1 cellular context compared by ENCODE assay signal in the genomic region with DNA sequence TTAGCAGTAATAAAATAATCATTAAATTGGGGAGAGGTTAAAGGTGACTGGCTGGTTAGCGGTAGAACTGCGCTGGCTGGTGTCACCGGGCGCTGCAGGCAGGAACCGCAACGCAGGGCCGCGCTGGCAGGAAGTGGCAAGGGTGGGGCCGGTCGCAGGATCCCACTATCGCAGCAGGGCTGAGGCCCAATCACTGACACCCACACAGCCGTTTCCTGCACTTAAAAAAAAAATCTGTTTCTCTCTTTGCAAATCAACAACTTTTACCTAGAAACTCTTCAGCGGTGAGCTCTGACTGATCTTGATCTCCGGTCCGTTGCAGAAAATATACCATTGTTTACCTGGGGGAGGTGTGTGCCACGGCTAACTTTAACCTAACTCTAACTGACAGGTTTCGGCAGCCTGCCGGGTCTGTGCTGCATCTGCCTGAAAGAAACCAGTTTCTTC.
TF ChIP-seq lines count a peak whose summit lies in the region.

No MANE protein-coding gene starts in this region.

TF ChIP-seq in K562, 482 proteins besides CTCF, POLR2A, EP300 and RAD21 (continued from another document and continues in another):
- TF ChIP-seq, protein P1, sequence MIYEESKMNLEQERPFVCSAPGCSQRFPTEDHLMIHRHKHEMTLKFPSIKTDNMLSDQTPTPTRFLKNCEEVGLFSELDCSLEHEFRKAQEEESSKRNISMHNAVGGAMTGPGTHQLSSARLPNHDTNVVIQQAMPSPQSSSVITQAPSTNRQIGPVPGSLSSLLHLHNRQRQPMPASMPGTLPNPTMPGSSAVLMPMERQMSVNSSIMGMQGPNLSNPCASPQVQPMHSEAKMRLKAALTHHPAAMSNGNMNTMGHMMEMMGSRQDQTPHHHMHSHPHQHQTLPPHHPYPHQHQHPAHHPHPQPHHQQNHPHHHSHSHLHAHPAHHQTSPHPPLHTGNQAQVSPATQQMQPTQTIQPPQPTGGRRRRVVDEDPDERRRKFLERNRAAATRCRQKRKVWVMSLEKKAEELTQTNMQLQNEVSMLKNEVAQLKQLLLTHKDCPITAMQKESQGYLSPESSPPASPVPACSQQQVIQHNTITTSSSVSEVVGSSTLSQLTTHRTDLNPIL (CRISPR knock-in tag; IDR thresholded peaks at IDR 0.05), result no peak
- TF ChIP-seq, protein P2, sequence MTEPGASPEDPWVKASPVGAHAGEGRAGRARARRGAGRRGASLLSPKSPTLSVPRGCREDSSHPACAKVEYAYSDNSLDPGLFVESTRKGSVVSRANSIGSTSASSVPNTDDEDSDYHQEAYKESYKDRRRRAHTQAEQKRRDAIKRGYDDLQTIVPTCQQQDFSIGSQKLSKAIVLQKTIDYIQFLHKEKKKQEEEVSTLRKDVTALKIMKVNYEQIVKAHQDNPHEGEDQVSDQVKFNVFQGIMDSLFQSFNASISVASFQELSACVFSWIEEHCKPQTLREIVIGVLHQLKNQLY (CRISPR knock-in tag; conservative IDR thresholded peaks at IDR 0.05), result no peak
- TF ChIP-seq HCFC1 (IDR thresholded peaks at IDR 0.05; ENCODE audit: low read depth, low read length), result no peak
- TF ChIP-seq, protein P3, sequence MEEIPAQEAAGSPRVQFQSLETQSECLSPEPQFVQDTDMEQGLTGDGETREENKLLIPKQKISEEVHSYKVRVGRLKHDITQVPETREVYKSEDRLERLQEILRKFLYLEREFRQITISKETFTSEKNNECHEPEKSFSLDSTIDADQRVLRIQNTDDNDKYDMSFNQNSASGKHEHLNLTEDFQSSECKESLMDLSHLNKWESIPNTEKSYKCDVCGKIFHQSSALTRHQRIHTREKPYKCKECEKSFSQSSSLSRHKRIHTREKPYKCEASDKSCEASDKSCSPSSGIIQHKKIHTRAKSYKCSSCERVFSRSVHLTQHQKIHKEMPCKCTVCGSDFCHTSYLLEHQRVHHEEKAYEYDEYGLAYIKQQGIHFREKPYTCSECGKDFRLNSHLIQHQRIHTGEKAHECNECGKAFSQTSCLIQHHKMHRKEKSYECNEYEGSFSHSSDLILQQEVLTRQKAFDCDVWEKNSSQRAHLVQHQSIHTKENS (CRISPR knock-in tag; IDR thresholded peaks at IDR 0.05), result no peak
- TF ChIP-seq, protein P4, sequence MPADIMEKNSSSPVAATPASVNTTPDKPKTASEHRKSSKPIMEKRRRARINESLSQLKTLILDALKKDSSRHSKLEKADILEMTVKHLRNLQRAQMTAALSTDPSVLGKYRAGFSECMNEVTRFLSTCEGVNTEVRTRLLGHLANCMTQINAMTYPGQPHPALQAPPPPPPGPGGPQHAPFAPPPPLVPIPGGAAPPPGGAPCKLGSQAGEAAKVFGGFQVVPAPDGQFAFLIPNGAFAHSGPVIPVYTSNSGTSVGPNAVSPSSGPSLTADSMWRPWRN (IDR thresholded peaks at IDR 0.05; ENCODE audit: low read depth), result no peak
- no peak for TF ChIP-seq ZBED1 (IDR thresholded peaks at IDR 0.05)
- no peak for TF ChIP-seq ATF7 (IDR thresholded peaks at IDR 0.05)
- TF ChIP-seq ZNF583 (CRISPR knock-in tag; IDR thresholded peaks at IDR 0.05), result no peak
- TF ChIP-seq, protein P5, sequence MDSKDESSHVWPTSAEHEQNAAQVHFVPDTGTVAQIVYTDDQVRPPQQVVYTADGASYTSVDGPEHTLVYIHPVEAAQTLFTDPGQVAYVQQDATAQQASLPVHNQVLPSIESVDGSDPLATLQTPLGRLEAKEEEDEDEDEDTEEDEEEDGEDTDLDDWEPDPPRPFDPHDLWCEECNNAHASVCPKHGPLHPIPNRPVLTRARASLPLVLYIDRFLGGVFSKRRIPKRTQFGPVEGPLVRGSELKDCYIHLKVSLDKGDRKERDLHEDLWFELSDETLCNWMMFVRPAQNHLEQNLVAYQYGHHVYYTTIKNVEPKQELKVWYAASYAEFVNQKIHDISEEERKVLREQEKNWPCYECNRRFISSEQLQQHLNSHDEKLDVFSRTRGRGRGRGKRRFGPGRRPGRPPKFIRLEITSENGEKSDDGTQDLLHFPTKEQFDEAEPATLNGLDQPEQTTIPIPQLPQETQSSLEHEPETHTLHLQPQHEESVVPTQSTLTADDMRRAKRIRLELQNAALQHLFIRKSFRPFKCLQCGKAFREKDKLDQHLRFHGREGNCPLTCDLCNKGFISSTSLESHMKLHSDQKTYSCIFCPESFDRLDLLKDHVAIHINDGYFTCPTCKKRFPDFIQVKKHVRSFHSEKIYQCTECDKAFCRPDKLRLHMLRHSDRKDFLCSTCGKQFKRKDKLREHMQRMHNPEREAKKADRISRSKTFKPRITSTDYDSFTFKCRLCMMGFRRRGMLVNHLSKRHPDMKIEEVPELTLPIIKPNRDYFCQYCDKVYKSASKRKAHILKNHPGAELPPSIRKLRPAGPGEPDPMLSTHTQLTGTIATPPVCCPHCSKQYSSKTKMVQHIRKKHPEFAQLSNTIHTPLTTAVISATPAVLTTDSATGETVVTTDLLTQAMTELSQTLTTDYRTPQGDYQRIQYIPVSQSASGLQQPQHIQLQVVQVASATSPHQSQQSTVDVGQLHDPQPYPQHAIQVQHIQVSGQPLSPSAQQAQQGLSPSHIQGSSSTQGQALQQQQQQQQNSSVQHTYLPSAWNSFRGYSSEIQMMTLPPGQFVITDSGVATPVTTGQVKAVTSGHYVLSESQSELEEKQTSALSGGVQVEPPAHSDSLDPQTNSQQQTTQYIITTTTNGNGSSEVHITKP (IDR thresholded peaks at IDR 0.05; ENCODE audit: partially characterized antibody), result no peak
- TF ChIP-seq PHF20 (IDR thresholded peaks at IDR 0.05; ENCODE audit: partially characterized antibody), result peak; percentile 18
- TF ChIP-seq KAT2B (IDR thresholded peaks at IDR 0.05; ENCODE audit: low read depth, low read length), result no peak
- TF ChIP-seq, protein P6, sequence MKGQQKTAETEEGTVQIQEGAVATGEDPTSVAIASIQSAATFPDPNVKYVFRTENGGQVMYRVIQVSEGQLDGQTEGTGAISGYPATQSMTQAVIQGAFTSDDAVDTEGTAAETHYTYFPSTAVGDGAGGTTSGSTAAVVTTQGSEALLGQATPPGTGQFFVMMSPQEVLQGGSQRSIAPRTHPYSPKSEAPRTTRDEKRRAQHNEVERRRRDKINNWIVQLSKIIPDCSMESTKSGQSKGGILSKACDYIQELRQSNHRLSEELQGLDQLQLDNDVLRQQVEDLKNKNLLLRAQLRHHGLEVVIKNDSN (CRISPR knock-in tag; IDR thresholded peaks at IDR 0.05), result no peak
- no peak for TF ChIP-seq BRF1 (IDR thresholded peaks at IDR 0.05; ENCODE audit: borderline replicate concordance, extremely low read depth, insufficient read length)
- peak; percentile 58; the same call in 1 of the 2 replicates for TF ChIP-seq MBD2 (IDR thresholded peaks at IDR 0.05; ENCODE audit: borderline replicate concordance, low read depth)
- TF ChIP-seq, protein P7, sequence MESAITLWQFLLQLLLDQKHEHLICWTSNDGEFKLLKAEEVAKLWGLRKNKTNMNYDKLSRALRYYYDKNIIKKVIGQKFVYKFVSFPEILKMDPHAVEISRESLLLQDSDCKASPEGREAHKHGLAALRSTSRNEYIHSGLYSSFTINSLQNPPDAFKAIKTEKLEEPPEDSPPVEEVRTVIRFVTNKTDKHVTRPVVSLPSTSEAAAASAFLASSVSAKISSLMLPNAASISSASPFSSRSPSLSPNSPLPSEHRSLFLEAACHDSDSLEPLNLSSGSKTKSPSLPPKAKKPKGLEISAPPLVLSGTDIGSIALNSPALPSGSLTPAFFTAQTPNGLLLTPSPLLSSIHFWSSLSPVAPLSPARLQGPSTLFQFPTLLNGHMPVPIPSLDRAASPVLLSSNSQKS (CRISPR knock-in tag; IDR thresholded peaks at IDR 0.05), result no peak
- no peak for TF ChIP-seq HSF4 (CRISPR knock-in tag; IDR thresholded peaks at IDR 0.05; ENCODE audit: borderline replicate concordance)
- TF ChIP-seq, protein P8, sequence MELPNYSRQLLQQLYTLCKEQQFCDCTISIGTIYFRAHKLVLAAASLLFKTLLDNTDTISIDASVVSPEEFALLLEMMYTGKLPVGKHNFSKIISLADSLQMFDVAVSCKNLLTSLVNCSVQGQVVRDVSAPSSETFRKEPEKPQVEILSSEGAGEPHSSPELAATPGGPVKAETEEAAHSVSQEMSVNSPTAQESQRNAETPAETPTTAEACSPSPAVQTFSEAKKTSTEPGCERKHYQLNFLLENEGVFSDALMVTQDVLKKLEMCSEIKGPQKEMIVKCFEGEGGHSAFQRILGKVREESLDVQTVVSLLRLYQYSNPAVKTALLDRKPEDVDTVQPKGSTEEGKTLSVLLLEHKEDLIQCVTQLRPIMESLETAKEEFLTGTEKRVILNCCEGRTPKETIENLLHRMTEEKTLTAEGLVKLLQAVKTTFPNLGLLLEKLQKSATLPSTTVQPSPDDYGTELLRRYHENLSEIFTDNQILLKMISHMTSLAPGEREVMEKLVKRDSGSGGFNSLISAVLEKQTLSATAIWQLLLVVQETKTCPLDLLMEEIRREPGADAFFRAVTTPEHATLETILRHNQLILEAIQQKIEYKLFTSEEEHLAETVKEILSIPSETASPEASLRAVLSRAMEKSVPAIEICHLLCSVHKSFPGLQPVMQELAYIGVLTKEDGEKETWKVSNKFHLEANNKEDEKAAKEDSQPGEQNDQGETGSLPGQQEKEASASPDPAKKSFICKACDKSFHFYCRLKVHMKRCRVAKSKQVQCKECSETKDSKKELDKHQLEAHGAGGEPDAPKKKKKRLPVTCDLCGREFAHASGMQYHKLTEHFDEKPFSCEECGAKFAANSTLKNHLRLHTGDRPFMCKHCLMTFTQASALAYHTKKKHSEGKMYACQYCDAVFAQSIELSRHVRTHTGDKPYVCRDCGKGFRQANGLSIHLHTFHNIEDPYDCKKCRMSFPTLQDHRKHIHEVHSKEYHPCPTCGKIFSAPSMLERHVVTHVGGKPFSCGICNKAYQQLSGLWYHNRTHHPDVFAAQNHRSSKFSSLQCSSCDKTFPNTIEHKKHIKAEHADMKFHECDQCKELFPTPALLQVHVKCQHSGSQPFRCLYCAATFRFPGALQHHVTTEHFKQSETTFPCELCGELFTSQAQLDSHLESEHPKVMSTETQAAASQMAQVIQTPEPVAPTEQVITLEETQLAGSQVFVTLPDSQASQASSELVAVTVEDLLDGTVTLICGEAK (IDR thresholded peaks at IDR 0.05), result peak; percentile 47; the same call in 1 of the 2 replicates
- TF ChIP-seq, protein P8 (CRISPR knock-in tag; IDR thresholded peaks at IDR 0.05), result no peak
- no peak for TF ChIP-seq ZNF282 (CRISPR knock-in tag; IDR thresholded peaks at IDR 0.05)
- TF ChIP-seq SMC3 (conservative IDR thresholded peaks at IDR 0.05; ENCODE audit: insufficient read depth, low read depth, low read length), result no peak
- no peak for TF ChIP-seq CHCHD3 (CRISPR knock-in tag; IDR thresholded peaks at IDR 0.05)
- TF ChIP-seq ZNF224 (CRISPR knock-in tag; IDR thresholded peaks at IDR 0.05), result no peak
- TF ChIP-seq, protein P9, sequence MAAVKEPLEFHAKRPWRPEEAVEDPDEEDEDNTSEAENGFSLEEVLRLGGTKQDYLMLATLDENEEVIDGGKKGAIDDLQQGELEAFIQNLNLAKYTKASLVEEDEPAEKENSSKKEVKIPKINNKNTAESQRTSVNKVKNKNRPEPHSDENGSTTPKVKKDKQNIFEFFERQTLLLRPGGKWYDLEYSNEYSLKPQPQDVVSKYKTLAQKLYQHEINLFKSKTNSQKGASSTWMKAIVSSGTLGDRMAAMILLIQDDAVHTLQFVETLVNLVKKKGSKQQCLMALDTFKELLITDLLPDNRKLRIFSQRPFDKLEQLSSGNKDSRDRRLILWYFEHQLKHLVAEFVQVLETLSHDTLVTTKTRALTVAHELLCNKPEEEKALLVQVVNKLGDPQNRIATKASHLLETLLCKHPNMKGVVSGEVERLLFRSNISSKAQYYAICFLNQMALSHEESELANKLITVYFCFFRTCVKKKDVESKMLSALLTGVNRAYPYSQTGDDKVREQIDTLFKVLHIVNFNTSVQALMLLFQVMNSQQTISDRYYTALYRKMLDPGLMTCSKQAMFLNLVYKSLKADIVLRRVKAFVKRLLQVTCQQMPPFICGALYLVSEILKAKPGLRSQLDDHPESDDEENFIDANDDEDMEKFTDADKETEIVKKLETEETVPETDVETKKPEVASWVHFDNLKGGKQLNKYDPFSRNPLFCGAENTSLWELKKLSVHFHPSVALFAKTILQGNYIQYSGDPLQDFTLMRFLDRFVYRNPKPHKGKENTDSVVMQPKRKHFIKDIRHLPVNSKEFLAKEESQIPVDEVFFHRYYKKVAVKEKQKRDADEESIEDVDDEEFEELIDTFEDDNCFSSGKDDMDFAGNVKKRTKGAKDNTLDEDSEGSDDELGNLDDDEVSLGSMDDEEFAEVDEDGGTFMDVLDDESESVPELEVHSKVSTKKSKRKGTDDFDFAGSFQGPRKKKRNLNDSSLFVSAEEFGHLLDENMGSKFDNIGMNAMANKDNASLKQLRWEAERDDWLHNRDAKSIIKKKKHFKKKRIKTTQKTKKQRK (IDR thresholded peaks at IDR 0.05; ENCODE audit: borderline replicate concordance, low read depth, low read length), result no peak
- TF ChIP-seq GTF2A2 (tag; IDR thresholded peaks at IDR 0.05), result no peak
- no peak for TF ChIP-seq OTX1 (CRISPR knock-in tag; IDR thresholded peaks at IDR 0.05)
- no peak for TF ChIP-seq MXI1 (IDR thresholded peaks at IDR 0.05; ENCODE audit: low read depth, low read length)
- peak; percentile 88 to 90 for TF ChIP-seq KDM1A (IDR thresholded peaks at IDR 0.05)
- no peak for TF ChIP-seq DNMT1 (IDR thresholded peaks at IDR 0.05)
- no peak for TF ChIP-seq ZNF253 (CRISPR knock-in tag; conservative IDR thresholded peaks at IDR 0.05)
